ENCODE assay signal across 21 cellular contexts in the genomic region with DNA sequence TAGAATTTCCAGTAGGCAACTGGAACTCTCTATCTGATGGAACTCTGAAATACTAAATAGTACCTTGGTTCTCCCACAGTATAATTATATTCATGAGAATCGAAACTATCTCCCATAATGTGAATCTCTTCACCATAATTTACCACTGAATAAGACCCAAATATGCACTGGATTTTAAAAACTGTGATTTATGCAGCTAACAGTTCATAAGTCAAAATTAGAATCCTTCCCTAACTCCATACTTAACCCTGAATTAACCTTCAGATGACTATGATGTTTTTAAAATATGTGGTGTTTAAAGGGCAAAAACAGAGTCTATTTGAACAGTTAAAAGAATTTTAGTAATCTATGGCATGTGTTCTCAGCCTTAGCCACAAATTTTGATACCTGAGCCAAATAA. TPM values are rescaled to one million over a fixed set of nuclear protein-coding genes. Genes with fewer than 3 reads are reported as not detected.
"Had no signal": no experiment of that assay in that cellular context is flagged by ENCODE, and none has a peak within 500 bp of the region (broad histone marks: within the 10 kb centered on the region; RNA-seq: fewer than 3 reads in every experiment).

No MANE protein-coding gene starts in this region.

- H3K27me3 ChIP-seq: ascending aorta, brain microvascular endothelial cell, ovary, transverse colon, vagina had no signal

- H3K9me3 ChIP-seq: ascending aorta, ovary, prostate gland, transverse colon, vagina had no signal

- H3K4me3 ChIP-seq: ascending aorta, ovary, prostate gland, transverse colon, vagina had no signal

- H3K27ac ChIP-seq: ascending aorta, brain microvascular endothelial cell, ovary, prostate gland, transverse colon, vagina, VCaP had no signal

- DNase-seq: activated CD4-positive, alpha-beta T cell treated with anti-CD3 and anti-CD28 coated beads for 1 hour; activated CD4-positive, alpha-beta T cell treated with anti-CD3 and anti-CD28 coated beads, Interleukin-2, amount 50 U/mL, for 1 hour; activated CD8-positive, alpha-beta T cell treated with anti-CD3 and anti-CD28 coated beads, Interleukin-2, amount 10 ng/mL, durations not matched to agents 7 days and 5 days; brain microvascular endothelial cell; caudate nucleus; effector CD4-positive, alpha-beta T cell; erythroblast; foreskin melanocyte; kidney; naive thymus-derived CD8-positive, alpha-beta T cell; ovary; stimulated activated CD4-positive, alpha-beta T cell treated with anti-CD3 and anti-CD28 coated beads, Interleukin-12 subunit alpha, Interleukin-12 subunit beta, amount 100 ng/mL, for 4 hours; stimulated activated CD4-positive, alpha-beta T cell treated with anti-CD3 and anti-CD28 coated beads, Interleukin-4, amount 100 ng/mL, for 4 hours; stimulated activated naive CD8-positive, alpha-beta T cell treated with anti-CD3 and anti-CD28 coated beads, Interleukin-15, amount 100 ng/mL, for 72 hours; transverse colon had no signal

- FAIRE-seq: kidney had no signal

- ATAC-seq: activated CD8-positive, alpha-beta T cell treated with anti-CD3 and anti-CD28 coated beads, Interleukin-2, amount 10 ng/mL, durations not matched to agents 7 days and 5 days; activated naive CD4-positive, alpha-beta T cell treated with anti-CD3 and anti-CD28 coated beads, Interleukin-2, amount 50 U/mL, for 72 hours; left lobe of liver; naive thymus-derived CD8-positive, alpha-beta T cell; stimulated activated naive CD8-positive, alpha-beta T cell treated with anti-CD3 and anti-CD28 coated beads, Interleukin-15, amount 100 ng/mL, for 72 hours had no signal

- H3K36me3 ChIP-seq: ascending aorta, brain microvascular endothelial cell, ovary, prostate gland, transverse colon, vagina had no signal

RNA-seq across cellular contexts. Expression of a gene that starts 22.9 kb away (rescaled TPM):
- total RNA-seq: activated CD8-positive, alpha-beta T cell treated with anti-CD3 and anti-CD28 coated beads, Interleukin-2, amount 10 ng/mL, durations not matched to agents 7 days and 5 days; activated naive CD4-positive, alpha-beta T cell treated with anti-CD3 and anti-CD28 coated beads, Interleukin-2, amount 50 U/mL, for 72 hours; ascending aorta; naive thymus-derived CD8-positive, alpha-beta T cell had no signal
- polyA plus RNA-seq: naive thymus-derived CD8-positive, alpha-beta T cell had no signal
